In the genomic region with DNA sequence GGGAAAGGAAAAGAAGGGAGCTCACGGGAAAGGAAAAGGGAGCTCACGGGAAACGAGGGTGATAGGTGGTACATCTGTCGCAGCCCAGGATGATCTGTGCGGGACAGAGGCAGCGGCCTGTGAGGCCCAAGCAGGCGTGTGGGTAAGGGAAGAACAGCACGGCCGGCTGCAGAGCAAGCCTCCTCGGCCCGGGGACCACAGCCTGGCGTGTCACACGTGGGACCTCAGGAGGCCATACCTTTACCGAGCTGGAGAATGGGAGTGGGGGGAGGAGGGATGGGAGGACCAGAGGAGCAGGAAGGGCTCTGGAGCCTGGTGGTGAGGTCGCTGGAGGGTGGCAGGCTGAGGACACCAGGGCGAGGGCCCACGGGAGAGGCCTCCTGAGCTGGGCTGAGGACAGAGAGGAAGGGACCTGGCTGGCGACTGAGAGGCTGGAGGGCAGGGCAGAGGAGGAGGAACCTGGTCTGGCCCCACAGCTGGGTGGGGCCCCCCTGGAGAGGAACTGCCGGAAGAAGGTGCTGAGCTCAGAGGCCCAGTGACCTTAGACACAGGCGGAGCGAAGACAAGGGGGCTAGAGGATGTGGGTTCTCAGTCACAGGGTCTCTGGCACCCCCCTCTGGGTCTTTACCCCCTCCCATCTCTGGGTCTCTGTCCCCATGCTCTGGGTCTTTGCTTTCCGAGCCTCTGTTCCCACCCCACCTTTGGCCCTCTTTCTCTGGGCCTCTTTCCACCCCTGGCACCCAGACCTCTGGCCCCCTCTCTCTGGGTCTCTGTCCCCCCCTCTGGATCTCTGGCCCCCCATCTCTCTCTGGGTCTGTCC, we compare ENCODE assay signal across 1 cellular context.
TF ChIP-seq lines count a peak whose summit lies in the region.

No MANE protein-coding gene starts in this region.

TF ChIP-seq in HepG2, 621 proteins besides CTCF, POLR2A, EP300 and RAD21 (continued from another document):
- TF ChIP-seq, protein P1, sequence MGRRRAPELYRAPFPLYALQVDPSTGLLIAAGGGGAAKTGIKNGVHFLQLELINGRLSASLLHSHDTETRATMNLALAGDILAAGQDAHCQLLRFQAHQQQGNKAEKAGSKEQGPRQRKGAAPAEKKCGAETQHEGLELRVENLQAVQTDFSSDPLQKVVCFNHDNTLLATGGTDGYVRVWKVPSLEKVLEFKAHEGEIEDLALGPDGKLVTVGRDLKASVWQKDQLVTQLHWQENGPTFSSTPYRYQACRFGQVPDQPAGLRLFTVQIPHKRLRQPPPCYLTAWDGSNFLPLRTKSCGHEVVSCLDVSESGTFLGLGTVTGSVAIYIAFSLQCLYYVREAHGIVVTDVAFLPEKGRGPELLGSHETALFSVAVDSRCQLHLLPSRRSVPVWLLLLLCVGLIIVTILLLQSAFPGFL (CRISPR knock-in tag; IDR thresholded peaks at IDR 0.05): no peak
- TF ChIP-seq HCFC1 (IDR thresholded peaks at IDR 0.05; ENCODE audit: low read depth, low read length): no peak
- TF ChIP-seq KAT8 (CRISPR knock-in tag; IDR thresholded peaks at IDR 0.05): peak; percentile 72
- peak; percentile 96 for TF ChIP-seq ETV5 (CRISPR knock-in tag; IDR thresholded peaks at IDR 0.05; ENCODE audit: borderline replicate concordance)
- TF ChIP-seq SAFB2 (CRISPR knock-in tag; IDR thresholded peaks at IDR 0.05; ENCODE audit: borderline replicate concordance, low read depth): peak; percentile 94
- TF ChIP-seq ZNF605 (CRISPR knock-in tag; IDR thresholded peaks at IDR 0.05): peak; percentile 91; the same call in 1 of the 2 replicates
- TF ChIP-seq, protein P2, sequence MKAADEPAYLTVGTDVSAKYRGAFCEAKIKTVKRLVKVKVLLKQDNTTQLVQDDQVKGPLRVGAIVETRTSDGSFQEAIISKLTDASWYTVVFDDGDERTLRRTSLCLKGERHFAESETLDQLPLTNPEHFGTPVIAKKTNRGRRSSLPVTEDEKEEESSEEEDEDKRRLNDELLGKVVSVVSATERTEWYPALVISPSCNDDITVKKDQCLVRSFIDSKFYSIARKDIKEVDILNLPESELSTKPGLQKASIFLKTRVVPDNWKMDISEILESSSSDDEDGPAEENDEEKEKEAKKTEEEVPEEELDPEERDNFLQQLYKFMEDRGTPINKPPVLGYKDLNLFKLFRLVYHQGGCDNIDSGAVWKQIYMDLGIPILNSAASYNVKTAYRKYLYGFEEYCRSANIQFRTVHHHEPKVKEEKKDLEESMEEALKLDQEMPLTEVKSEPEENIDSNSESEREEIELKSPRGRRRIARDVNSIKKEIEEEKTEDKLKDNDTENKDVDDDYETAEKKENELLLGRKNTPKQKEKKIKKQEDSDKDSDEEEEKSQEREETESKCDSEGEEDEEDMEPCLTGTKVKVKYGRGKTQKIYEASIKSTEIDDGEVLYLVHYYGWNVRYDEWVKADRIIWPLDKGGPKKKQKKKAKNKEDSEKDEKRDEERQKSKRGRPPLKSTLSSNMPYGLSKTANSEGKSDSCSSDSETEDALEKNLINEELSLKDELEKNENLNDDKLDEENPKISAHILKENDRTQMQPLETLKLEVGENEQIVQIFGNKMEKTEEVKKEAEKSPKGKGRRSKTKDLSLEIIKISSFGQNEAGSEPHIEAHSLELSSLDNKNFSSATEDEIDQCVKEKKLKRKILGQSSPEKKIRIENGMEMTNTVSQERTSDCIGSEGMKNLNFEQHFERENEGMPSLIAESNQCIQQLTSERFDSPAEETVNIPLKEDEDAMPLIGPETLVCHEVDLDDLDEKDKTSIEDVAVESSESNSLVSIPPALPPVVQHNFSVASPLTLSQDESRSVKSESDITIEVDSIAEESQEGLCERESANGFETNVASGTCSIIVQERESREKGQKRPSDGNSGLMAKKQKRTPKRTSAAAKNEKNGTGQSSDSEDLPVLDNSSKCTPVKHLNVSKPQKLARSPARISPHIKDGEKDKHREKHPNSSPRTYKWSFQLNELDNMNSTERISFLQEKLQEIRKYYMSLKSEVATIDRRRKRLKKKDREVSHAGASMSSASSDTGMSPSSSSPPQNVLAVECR (CRISPR knock-in tag; IDR thresholded peaks at IDR 0.05; ENCODE audit: borderline replicate concordance): peak; percentile 70
- peak; percentile 36; the same call in 1 of the 2 replicates for TF ChIP-seq ZNF34 (CRISPR knock-in tag; IDR thresholded peaks at IDR 0.05; ENCODE audit: borderline replicate concordance)
- peak; percentile 94 for TF ChIP-seq SRSF1 (optimal IDR thresholded peaks at IDR 0.05; ENCODE audit: low read depth, low read length)
- TF ChIP-seq ZNF703 (CRISPR knock-in tag; IDR thresholded peaks at IDR 0.05; ENCODE audit: borderline replicate concordance): 0 out of 2 replicates have a peak, but pooled peaks have one; percentile 44
- TF ChIP-seq ZKSCAN1 (IDR thresholded peaks at IDR 0.05; ENCODE audit: low read length): no peak
- TF ChIP-seq CREB3 (CRISPR knock-in tag; IDR thresholded peaks at IDR 0.05): no peak
- TF ChIP-seq ISL2 (CRISPR knock-in tag; IDR thresholded peaks at IDR 0.05): peak; percentile 70
- TF ChIP-seq ZBTB20 (CRISPR knock-in tag; IDR thresholded peaks at IDR 0.05; ENCODE audit: borderline replicate concordance, low read depth): peak; percentile 70; the same call in 1 of the 2 replicates
- TF ChIP-seq SPEN (CRISPR knock-in tag; IDR thresholded peaks at IDR 0.05; ENCODE audit: low read depth): peak; percentile 59
- TF ChIP-seq ZNF766 (CRISPR knock-in tag; IDR thresholded peaks at IDR 0.05; ENCODE audit: borderline replicate concordance): no peak; the same call in 1 of the 2 replicates
- no peak for TF ChIP-seq CENPX (CRISPR knock-in tag; IDR thresholded peaks at IDR 0.05)
- no peak for TF ChIP-seq TCF12 (IDR thresholded peaks at IDR 0.05)
- no peak; the same call in 1 of the 2 replicates for TF ChIP-seq TCF12 (CRISPR knock-in tag; IDR thresholded peaks at IDR 0.05)
- peak; percentile 27; the same call in 1 of the 2 replicates for TF ChIP-seq RELA (CRISPR knock-in tag; IDR thresholded peaks at IDR 0.05)
- peak; percentile 77; the same call in 1 of the 2 replicates for TF ChIP-seq MYC (CRISPR knock-in tag; IDR thresholded peaks at IDR 0.05; ENCODE audit: borderline replicate concordance)
- TF ChIP-seq RARG (CRISPR knock-in tag; IDR thresholded peaks at IDR 0.05; ENCODE audit: low read depth): no peak
- TF ChIP-seq ZNF672 (CRISPR knock-in tag; IDR thresholded peaks at IDR 0.05): no peak; the same call in 1 of the 2 replicates
- TF ChIP-seq THYN1 (CRISPR knock-in tag; IDR thresholded peaks at IDR 0.05; ENCODE audit: borderline replicate concordance, low read depth): 0 out of 2 replicates have a peak, but pooled peaks have one; percentile 62
- TF ChIP-seq TOE1 (CRISPR knock-in tag; IDR thresholded peaks at IDR 0.05): 0 out of 2 replicates have a peak, but pooled peaks have one; percentile 81
- TF ChIP-seq NR3C1 (CRISPR knock-in tag; IDR thresholded peaks at IDR 0.05): no peak
- TF ChIP-seq TSC22D2 (CRISPR knock-in tag; IDR thresholded peaks at IDR 0.05; ENCODE audit: borderline replicate concordance): peak; percentile 55; the same call in 1 of the 2 replicates
- TF ChIP-seq GLI4 (CRISPR knock-in tag; IDR thresholded peaks at IDR 0.05; ENCODE audit: borderline replicate concordance): peak; percentile 91; the same call in 1 of the 2 replicates
- TF ChIP-seq ATF4 (CRISPR knock-in tag; IDR thresholded peaks at IDR 0.05): peak in 1 of 2 experiments; percentile 66; a peak in 1 of 4 replicates
- 0 out of 2 replicates have a peak, but pooled peaks have one; percentile 25 for TF ChIP-seq ZNF30 (CRISPR knock-in tag; IDR thresholded peaks at IDR 0.05)
- TF ChIP-seq KLF12 (CRISPR knock-in tag; IDR thresholded peaks at IDR 0.05; ENCODE audit: borderline replicate concordance): peak; percentile 80; the same call in 1 of the 2 replicates
- TF ChIP-seq ZNF547 (CRISPR knock-in tag; IDR thresholded peaks at IDR 0.05): peak; percentile 69; the same call in 1 of the 2 replicates
- TF ChIP-seq ZNF160 (CRISPR knock-in tag; IDR thresholded peaks at IDR 0.05): peak; percentile 62; the same call in 1 of the 2 replicates
- peak; percentile 68; the same call in 1 of the 2 replicates for TF ChIP-seq EED (CRISPR knock-in tag; IDR thresholded peaks at IDR 0.05)
- 0 out of 2 replicates have a peak, but pooled peaks have one; percentile 58 for TF ChIP-seq ZBTB44 (CRISPR knock-in tag; IDR thresholded peaks at IDR 0.05)
- TF ChIP-seq, protein P3, sequence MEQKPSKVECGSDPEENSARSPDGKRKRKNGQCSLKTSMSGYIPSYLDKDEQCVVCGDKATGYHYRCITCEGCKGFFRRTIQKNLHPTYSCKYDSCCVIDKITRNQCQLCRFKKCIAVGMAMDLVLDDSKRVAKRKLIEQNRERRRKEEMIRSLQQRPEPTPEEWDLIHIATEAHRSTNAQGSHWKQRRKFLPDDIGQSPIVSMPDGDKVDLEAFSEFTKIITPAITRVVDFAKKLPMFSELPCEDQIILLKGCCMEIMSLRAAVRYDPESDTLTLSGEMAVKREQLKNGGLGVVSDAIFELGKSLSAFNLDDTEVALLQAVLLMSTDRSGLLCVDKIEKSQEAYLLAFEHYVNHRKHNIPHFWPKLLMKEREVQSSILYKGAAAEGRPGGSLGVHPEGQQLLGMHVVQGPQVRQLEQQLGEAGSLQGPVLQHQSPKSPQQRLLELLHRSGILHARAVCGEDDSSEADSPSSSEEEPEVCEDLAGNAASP (CRISPR knock-in tag; IDR thresholded peaks at IDR 0.05; ENCODE audit: borderline replicate concordance): peak; percentile 71; the same call in 1 of the 2 replicates
- TF ChIP-seq HNRNPK (IDR thresholded peaks at IDR 0.05; ENCODE audit: low read depth, low read length, poor library complexity, severe bottlenecking): peak; percentile 77
